In the genomic region with DNA sequence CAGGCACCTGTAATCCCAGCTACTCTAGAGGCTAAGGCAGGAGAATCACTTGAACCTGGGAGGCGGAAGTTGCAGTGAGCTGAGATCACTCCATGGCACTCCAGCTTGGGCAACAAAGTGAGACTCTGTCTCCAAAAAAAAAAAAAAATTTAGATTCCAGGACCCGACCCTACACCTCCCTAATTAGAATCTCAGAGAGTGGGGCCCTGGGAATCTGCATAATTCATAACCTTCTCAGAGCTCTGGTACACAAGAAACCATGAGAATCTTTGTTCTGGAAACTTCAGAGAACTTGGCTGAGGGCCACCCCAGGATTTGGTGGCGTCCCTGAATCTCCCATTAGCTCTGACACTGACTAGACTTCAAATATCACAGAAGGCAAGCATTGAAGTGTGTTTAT, we compare ENCODE assay signal across 1 cellular context.
TF ChIP-seq lines count a peak whose summit lies in the region.

No MANE protein-coding gene starts in this region.

TF ChIP-seq in endothelial cell of umbilical vein, 7 proteins besides CTCF, POLR2A, EP300 and RAD21 (continued from another document):
- TF ChIP-seq EZH2 (IDR thresholded peaks at IDR 0.05; ENCODE audit: borderline replicate concordance, low read depth, low read length, severe bottlenecking), result no peak
- no peak for TF ChIP-seq JUN (IDR thresholded peaks at IDR 0.05; ENCODE audit: borderline replicate concordance, insufficient read depth, insufficient read length, low read depth)
- TF ChIP-seq FOS (IDR thresholded peaks at IDR 0.05; ENCODE audit: borderline replicate concordance, insufficient read depth, low read length), result no peak
TF ChIP-seq in endothelial cell of umbilical vein: peak in this region for 0.
